8 cellular contexts compared by ENCODE assay signal in genomic region chr19:47190167-47190727, GRCh38. TPM values are rescaled to one million over a fixed set of nuclear protein-coding genes. Genes with fewer than 3 reads are reported as not detected.
DNase-seq lines count a peak whose midpoint lies in the region; ATAC-seq and TF ChIP-seq lines count a peak whose summit lies in the region.

No MANE protein-coding gene starts in this region.

- H3K9me2 ChIP-seq in PC-3 (replicated peaks; ENCODE audit: low read length): no peaks in the 10 kb centered on the region

- CTCF ChIA-PET in PC-3 (lab: Charles Lee): no interaction called here
- CTCF ChIA-PET in activated naive CD4-positive, alpha-beta T cell treated with anti-CD3 and anti-CD28 coated beads for 36 hours (lab: Charles Lee): interaction anchor here (1.4 to 2.6 kb wide), 2 partner anchors 19 to 54 kb away, joined by 6 to 10 read pairs; no protein-coding TSS in a partner anchor

- H3K36me3 ChIP-seq in PC-3 (ENCODE audit: low read depth, low read length): peaks cover 8% of the 10 kb centered on the region
- H3K36me3 ChIP-seq in rectal smooth muscle tissue (ENCODE audit: control insufficient read depth, insufficient read depth, low read length): no peaks in the 10 kb centered on the region

- POLR2A ChIA-PET in PC-3 (lab: Charles Lee; ENCODE audit: unreplicated experiment): no interaction called here

- H3K27ac ChIP-seq in PC-3 (ENCODE audit: low read length) (peak overlapping the region; percentile 65), rectal smooth muscle tissue (ENCODE audit: low read depth, low read length) (peak overlapping the region; percentile 75)

- ATAC-seq in PC-3: peak; percentile 80
- ATAC-seq in GM21390 (IDR thresholded peaks at IDR 0.05; ENCODE audit: unreplicated experiment): no peak
- ATAC-seq in HG02763 (IDR thresholded peaks at IDR 0.05; ENCODE audit: unreplicated experiment): no peak

- H4K20me1 ChIP-seq in PC-3 (ENCODE audit: low read length): no peaks in the 10 kb centered on the region

- peak overlapping the region; percentile 40 for H3K4me2 ChIP-seq in PC-3 (ENCODE audit: low read length)

- H3K4me3 ChIP-seq in PC-3 (ENCODE audit: low read length) (no peak overlapping the region), rectal smooth muscle tissue (ENCODE audit: low read length) (peak overlapping the region; percentile 44)

- H3K27me3 Mint-ChIP-seq in activated naive CD4-positive, alpha-beta T cell treated with anti-CD3 and anti-CD28 coated beads for 36 hours (ENCODE audit: low read depth): no peaks in the 10 kb centered on the region

- no peaks in the 10 kb centered on the region for H3K9me3 Mint-ChIP-seq in activated naive CD4-positive, alpha-beta T cell treated with anti-CD3 and anti-CD28 coated beads for 36 hours

- peaks cover 73% of the 10 kb centered on the region for H3K4me1 Mint-ChIP-seq in activated naive CD4-positive, alpha-beta T cell treated with anti-CD3 and anti-CD28 coated beads for 36 hours (ENCODE audit: low read depth)

- DNase-seq in AG20443 (ENCODE audit: low spot score): peak; percentile 73
- peak; percentile 49 for DNase-seq in PC-3
- DNase-seq in activated naive CD4-positive, alpha-beta T cell treated with anti-CD3 and anti-CD28 coated beads for 36 hours: peak; percentile 87
- peak in 41 of 42 donors; percentile 14 to 80 (median 49) for DNase-seq in head of caudate nucleus
- no peak for DNase-seq in NCI-H524 treated with DMSO at 0.1 percent for 48 hours (lab: John Stamatoyannopoulos, UW)

- H2AFZ ChIP-seq in PC-3 (ENCODE audit: low read length): no peak overlapping the region

- intact Hi-C loops in PC-3 (cut with micrococcal nuclease): loop anchor here (5.0 kb wide), 1 partner anchor 38 kb away; no protein-coding TSS in a partner anchor
- intact Hi-C loops in activated naive CD4-positive, alpha-beta T cell treated with anti-CD3 and anti-CD28 coated beads for 36 hours (cut with micrococcal nuclease): loop anchor here (1.0 kb wide), 3 partner anchors 14 to 60 kb away; partner anchors contain the start of gene SAE1
- intact Hi-C loops in head of caudate nucleus (cut with DNase I): no loop called here

- no peak for TF ChIP-seq CTCF in PC-3 (conservative IDR thresholded peaks at IDR 0.05; ENCODE audit: low read depth, low read length)

- H3F3A ChIP-seq in PC-3 (ENCODE audit: low read length, unreplicated experiment): no peaks in the 10 kb centered on the region

- peak overlapping the region; percentile 76 for H3K27ac Mint-ChIP-seq in activated naive CD4-positive, alpha-beta T cell treated with anti-CD3 and anti-CD28 coated beads for 36 hours

- H3K4me1 ChIP-seq in PC-3 (ENCODE audit: insufficient read depth, low read length) (peaks cover 18% of the 10 kb centered on the region), rectal smooth muscle tissue (ENCODE audit: control insufficient read depth, insufficient read depth, low read length) (peaks cover 23% of the 10 kb centered on the region)

- no peaks in the 10 kb centered on the region for H3K79me2 ChIP-seq in PC-3 (ENCODE audit: low read length)

- H3K27me3 ChIP-seq in PC-3 (ENCODE audit: low read length) (no peaks in the 10 kb centered on the region), rectal smooth muscle tissue (ENCODE audit: control insufficient read depth, insufficient read depth, low read length) (no peaks in the 10 kb centered on the region)

- no peaks in the 10 kb centered on the region for H3K9me3 ChIP-seq in PC-3 (ENCODE audit: low read length)

- H3K4me3 Mint-ChIP-seq in activated naive CD4-positive, alpha-beta T cell treated with anti-CD3 and anti-CD28 coated beads for 36 hours: peak overlapping the region; percentile 38

- H3K36me3 Mint-ChIP-seq in activated naive CD4-positive, alpha-beta T cell treated with anti-CD3 and anti-CD28 coated beads for 36 hours (ENCODE audit: low read depth): peaks cover 48% of the 10 kb centered on the region

- BruUV-seq in PC-3 (replicated peaks; lab: Mats Ljungman, UMichigan): no TSS peak

- H3K9ac ChIP-seq in PC-3 (ENCODE audit: low read length) (peak overlapping the region; percentile 4; the same call in 1 of the 2 replicates), rectal smooth muscle tissue (ENCODE audit: low read length) (no peak overlapping the region)

RNA-seq across cellular contexts. Expression of gene BBC3, which starts 40.8 kb away (rescaled TPM):
- total RNA-seq in PC-3 (2014; rRNA removed): 2.4 and 2.9 TPM in 2 replicates
- total RNA-seq in activated naive CD4-positive, alpha-beta T cell treated with anti-CD3 and anti-CD28 coated beads for 36 hours: 10 to 100 TPM; 55.9 to 59.5 TPM

RNA-seq across cellular contexts. Expression of gene SAE1, which starts 59.6 kb away (rescaled TPM):
- 99.7 and 134 TPM in 2 replicates for total RNA-seq in PC-3 (2014; rRNA removed)
- total RNA-seq in activated naive CD4-positive, alpha-beta T cell treated with anti-CD3 and anti-CD28 coated beads for 36 hours: 100 to 1,000 TPM; 160 to 161 TPM

Comparison
In these comparisons a context has a peak if more than half of its experiments do, and no peak if none do; other contexts are left out.
1. RNA of gene BBC3, which starts 40.8 kb away (total RNA-seq): 55.9 to 59.5 TPM in activated naive CD4-positive, alpha-beta T cell treated with anti-CD3 and anti-CD28 coated beads for 36 hours; 2.4 to 2.9 TPM in PC-3; every median in the first group is over 10 times any median in the second.